Comparison of ENCODE assay signal across 8 cellular contexts in the genomic region with DNA sequence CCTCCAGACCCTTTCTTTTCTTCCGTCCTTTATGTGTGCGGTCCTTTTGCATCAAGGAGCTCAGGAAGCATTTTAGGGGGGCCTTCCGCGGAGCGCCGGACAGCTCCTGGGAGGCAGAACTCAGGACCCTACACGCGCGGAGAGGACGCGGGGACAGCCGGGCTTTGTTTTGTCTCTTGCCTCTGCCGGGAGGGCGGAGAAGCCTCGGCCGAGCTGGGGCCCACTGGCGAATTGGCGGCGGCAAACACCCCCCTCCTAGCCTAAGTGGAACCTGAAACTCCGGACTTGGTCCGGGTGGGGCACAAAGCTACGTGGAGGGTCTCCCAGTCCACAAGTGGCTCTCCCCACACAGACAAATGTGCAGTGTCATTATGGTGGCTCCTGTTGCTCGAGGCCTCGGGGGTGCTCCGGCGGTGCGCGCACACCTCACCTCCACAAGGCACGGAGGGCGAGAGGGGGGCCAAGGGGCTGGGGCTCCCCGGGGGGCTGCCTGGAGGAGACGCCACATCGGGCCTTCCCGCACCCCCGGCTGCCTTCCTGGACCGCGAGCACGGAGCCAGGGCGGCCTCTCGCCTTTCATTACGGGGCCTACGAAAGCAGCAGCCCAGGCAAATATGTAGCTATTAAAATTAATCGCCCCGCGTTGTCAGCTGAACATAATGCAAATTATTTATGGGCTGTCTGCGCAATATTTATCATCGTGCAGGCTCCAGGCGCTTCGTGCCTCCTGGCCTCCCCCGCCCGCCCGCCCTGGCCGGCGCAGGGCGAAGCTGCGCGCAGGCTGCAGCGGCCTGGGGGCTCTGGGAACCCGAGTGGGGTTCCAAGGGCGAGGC.
DNase-seq lines count a peak whose midpoint lies in the region; ATAC-seq and TF ChIP-seq lines count a peak whose summit lies in the region.

No MANE protein-coding gene starts in this region.

- H3K9me3 ChIP-seq in Panc1 (ENCODE audit: control insufficient read depth, insufficient read depth, low read depth, low read length) (no peaks in the 10 kb centered on the region), esophagus squamous epithelium (no peaks in the 10 kb centered on the region), gastrocnemius medialis (no peaks in the 10 kb centered on the region)

- TF ChIP-seq POLR2A in esophagus squamous epithelium (IDR thresholded peaks at IDR 0.05) = no peak
- no peak for TF ChIP-seq POLR2A in gastrocnemius medialis (IDR thresholded peaks at IDR 0.05)

- H3K36me3 ChIP-seq in Panc1 (ENCODE audit: control insufficient read depth, insufficient read depth, low read length) = no peaks in the 10 kb centered on the region
- no peaks in the 10 kb centered on the region for H3K36me3 ChIP-seq in esophagus squamous epithelium
- H3K36me3 ChIP-seq in gastrocnemius medialis = no peaks in the 10 kb centered on the region

- H3K27ac ChIP-seq in Panc1 (ENCODE audit: low read length) = peak overlapping the region; percentile 77
- H3K27ac ChIP-seq in esophagus squamous epithelium = peak overlapping the region in 3 of 4 donors; percentile 22 to 33 (median 26)
- no peak overlapping the region for H3K27ac ChIP-seq in gastrocnemius medialis

- H3K4me1 ChIP-seq in Panc1 (ENCODE audit: control insufficient read depth, insufficient read depth, low read length) (peaks cover 28% of the 10 kb centered on the region), esophagus squamous epithelium (peaks cover 15 to 64% (median 15%) of the 10 kb centered on the region in 3 donors), gastrocnemius medialis (peaks cover 0 to 17% of the 10 kb centered on the region in 2 donors)

- DNase-seq in DMS53 (lab: John Stamatoyannopoulos, UW) (peak; percentile 45), DMS53 treated with DMSO at 0.1 percent for 48 hours (lab: John Stamatoyannopoulos, UW; ENCODE audit: unreplicated experiment) (no peak), Panc1 (ENCODE audit: low read depth, low spot score) (no peak), esophagus squamous epithelium (lab: John Stamatoyannopoulos, UW) (no peak), gastrocnemius medialis (no peak), NCI-H2196 (lab: John Stamatoyannopoulos, UW; ENCODE audit: unreplicated experiment) (no peak), NCI-H1694 treated with DMSO at 0.1 percent for 48 hours (lab: John Stamatoyannopoulos, UW) (no peak)

- no peak for ATAC-seq in Panc1
- ATAC-seq in gastrocnemius medialis = no peak
- ATAC-seq in GM21447 (IDR thresholded peaks at IDR 0.05; ENCODE audit: unreplicated experiment) = no peak

- intact Hi-C loops in Panc1 (cut with micrococcal nuclease; ENCODE audit: unreplicated experiment) (no loop called here), esophagus squamous epithelium (cut with DNase I) (no loop called here), gastrocnemius medialis (cut with DNase I; ENCODE audit: low total_unique reads) (no loop called here)

- BruUV-seq in Panc1 (replicated peaks; lab: Mats Ljungman, UMichigan) = no TSS peak

- TF ChIP-seq CTCF in Panc1 (IDR thresholded peaks at IDR 0.05) = no peak
- TF ChIP-seq CTCF in esophagus squamous epithelium (IDR thresholded peaks at IDR 0.05) = no peak
- no peak for TF ChIP-seq CTCF in gastrocnemius medialis (IDR thresholded peaks at IDR 0.05 in 4 of 5, conservative IDR thresholded peaks at IDR 0.05 in 1 of 5)

- WGBS in esophagus squamous epithelium, 2 donors = 65% methylated on average over 10 of the region's 60 CpGs; no CpG with 5 or more reads in 1 of the 2 donors

- POLR2A ChIA-PET in Panc1 (lab: Charles Lee) = interaction anchor here (0.5 kb wide), 2 partner anchors 67 to 71 kb away, joined by 3 to 4 read pairs; no protein-coding TSS in a partner anchor

- no peaks in the 10 kb centered on the region for H3K27me3 ChIP-seq in Panc1 (ENCODE audit: control insufficient read depth, insufficient read depth, low read length)
- H3K27me3 ChIP-seq in esophagus squamous epithelium = peaks cover 0 to 5% (median 0%) of the 10 kb centered on the region in 4 donors
- peaks cover 0 to 45% (median 29%) of the 10 kb centered on the region in 3 donors for H3K27me3 ChIP-seq in gastrocnemius medialis

- in situ Hi-C loops in Panc1 (cut with HindIII; ENCODE audit: low pct_unique_long_range_greater_than_20kb, low sequenced_read_pairs) = no loop called here
- in situ Hi-C loops in gastrocnemius medialis (cut with MboI; ENCODE audit: low sequenced_read_pairs in 4 of 4) = loop anchor here in 2 of 4 donors (10.0 to 25.0 kb wide), 3 partner anchors 156 to 431 kb away; no protein-coding TSS in a partner anchor

- CTCF ChIA-PET in Panc1 (lab: Charles Lee) = no interaction called here

- H3K4me3 ChIP-seq in Panc1 (ENCODE audit: low read depth in 2 of 2, low read length in 2 of 2) (no peak overlapping the region), esophagus squamous epithelium (peak overlapping the region; percentile 18 to 58 (median 40)), gastrocnemius medialis (peak overlapping the region; percentile 40 to 57 (median 50))

Comparison
In these comparisons a context has a peak if more than half of its experiments do, and no peak if none do; other contexts are left out.
1. H3K27ac ChIP-seq: peak in Panc1 (single experiment) and esophagus squamous epithelium (3 of 4); none in gastrocnemius medialis (0 of 4).
2. H3K4me3 ChIP-seq: peak in esophagus squamous epithelium (4 of 4) and gastrocnemius medialis (4 of 4); none in Panc1 (0 of 2).